8 cellular contexts compared by ENCODE assay signal in the genomic region with DNA sequence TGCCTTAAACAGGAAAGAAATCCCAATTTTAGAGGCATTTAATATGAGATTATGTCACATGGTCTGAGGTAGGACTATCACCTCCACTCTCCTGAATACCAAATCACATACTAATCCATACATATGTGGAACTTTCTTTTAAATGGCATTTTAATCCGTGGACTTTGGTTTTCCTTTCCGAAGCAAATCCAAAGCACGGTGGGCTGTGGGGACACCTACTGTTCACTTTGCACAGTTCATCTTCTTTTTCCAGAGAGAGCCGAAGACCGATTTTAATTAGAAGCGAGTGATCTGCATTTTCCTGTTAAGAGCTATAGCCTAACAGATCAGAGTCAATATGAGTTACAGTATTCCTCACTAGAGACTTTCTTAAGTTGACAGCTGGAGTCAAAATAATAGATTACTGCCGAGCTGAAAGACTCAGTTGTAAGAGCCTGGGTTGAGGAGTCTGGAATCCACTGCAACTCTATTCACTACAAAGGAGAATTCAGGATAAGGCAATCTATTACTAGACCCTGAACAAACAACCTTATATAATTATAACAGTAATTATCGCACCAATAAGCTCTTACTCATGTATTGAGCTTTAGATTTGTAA.
DNase-seq lines count a peak whose midpoint lies in the region; TF ChIP-seq lines count a peak whose summit lies in the region.

No MANE protein-coding gene starts in this region.

- H3K36me3 ChIP-seq in ascending aorta = no peaks in the 10 kb centered on the region

- no peaks in the 10 kb centered on the region for H3K27me3 ChIP-seq in ascending aorta

- intact Hi-C loops in ascending aorta (cut with DNase I) = no loop called here
- intact Hi-C loops in activated T-helper 2 cell treated with anti-CD3 and anti-CD28 coated beads, Interferon-gamma antibody, Interleukin-2, Interleukin-4, amounts not matched to agents 10 μg/mL and 5 μg/mL and 100 μg/mL, durations not matched to agents 14 hours and 24 hours and 36 hours (cut with micrococcal nuclease) = loop anchor here (10.0 kb wide), 1 partner anchor 1058 kb away; no protein-coding TSS in a partner anchor

- TF ChIP-seq CTCF in ascending aorta (IDR thresholded peaks at IDR 0.05) (peak in 2 of 3 experiments; percentile 12 to 43), type B pancreatic cell (conservative IDR thresholded peaks at IDR 0.05) (peak; percentile 83)

- H3K4me1 Mint-ChIP-seq in activated CD4-positive, alpha-beta T cell treated with anti-CD3 and anti-CD28 coated beads, Interleukin-2, amount 10 ng/mL, durations not matched to agents 7 days and 5 days = no peaks in the 10 kb centered on the region
- peaks cover 4% of the 10 kb centered on the region for H3K4me1 Mint-ChIP-seq in type B pancreatic cell (ENCODE audit: unreplicated experiment)
- H3K4me1 Mint-ChIP-seq in activated T-helper 2 cell treated with anti-CD3 and anti-CD28 coated beads, Interferon-gamma antibody, Interleukin-2, Interleukin-4, amounts not matched to agents 10 μg/mL and 5 μg/mL and 100 μg/mL, durations not matched to agents 14 hours and 24 hours and 36 hours (ENCODE audit: low read depth) = no peaks in the 10 kb centered on the region

- no peaks in the 10 kb centered on the region for H3K36me3 Mint-ChIP-seq in activated CD4-positive, alpha-beta T cell treated with anti-CD3 and anti-CD28 coated beads, Interleukin-2, amount 10 ng/mL, durations not matched to agents 7 days and 5 days (ENCODE audit: low read depth)
- no peaks in the 10 kb centered on the region for H3K36me3 Mint-ChIP-seq in type B pancreatic cell
- H3K36me3 Mint-ChIP-seq in activated T-helper 2 cell treated with anti-CD3 and anti-CD28 coated beads, Interferon-gamma antibody, Interleukin-2, Interleukin-4, amounts not matched to agents 10 μg/mL and 5 μg/mL and 100 μg/mL, durations not matched to agents 14 hours and 24 hours and 36 hours (ENCODE audit: low read depth) = no peaks in the 10 kb centered on the region

- no peaks in the 10 kb centered on the region for H3K4me1 ChIP-seq in ascending aorta

- no peaks in the 10 kb centered on the region for H3K9me3 ChIP-seq in ascending aorta

- H3K27me3 Mint-ChIP-seq in activated CD4-positive, alpha-beta T cell treated with anti-CD3 and anti-CD28 coated beads, Interleukin-2, amount 10 ng/mL, durations not matched to agents 7 days and 5 days = peaks cover 42% of the 10 kb centered on the region
- H3K27me3 Mint-ChIP-seq in type B pancreatic cell = peaks cover 20% of the 10 kb centered on the region
- H3K27me3 Mint-ChIP-seq in activated T-helper 2 cell treated with anti-CD3 and anti-CD28 coated beads, Interferon-gamma antibody, Interleukin-2, Interleukin-4, amounts not matched to agents 10 μg/mL and 5 μg/mL and 100 μg/mL, durations not matched to agents 14 hours and 24 hours and 36 hours (ENCODE audit: low read depth) = peaks cover 16% of the 10 kb centered on the region

- no peak overlapping the region for H3K4me3 ChIP-seq in ascending aorta

- no peak overlapping the region for H3K27ac ChIP-seq in ascending aorta

- H3K4me3 Mint-ChIP-seq in activated CD4-positive, alpha-beta T cell treated with anti-CD3 and anti-CD28 coated beads, Interleukin-2, amount 10 ng/mL, durations not matched to agents 7 days and 5 days = no peak overlapping the region
- no peak overlapping the region for H3K4me3 Mint-ChIP-seq in type B pancreatic cell
- H3K4me3 Mint-ChIP-seq in activated T-helper 2 cell treated with anti-CD3 and anti-CD28 coated beads, Interferon-gamma antibody, Interleukin-2, Interleukin-4, amounts not matched to agents 10 μg/mL and 5 μg/mL and 100 μg/mL, durations not matched to agents 14 hours and 24 hours and 36 hours (ENCODE audit: low read depth) = no peak overlapping the region

- DNase-seq in activated CD4-positive, alpha-beta T cell treated with anti-CD3 and anti-CD28 coated beads, Interleukin-2, amount 50 U/mL, for 48 hours = peak; percentile 11 to 15
- no peak for DNase-seq in activated CD4-positive, alpha-beta T cell treated with anti-CD3 and anti-CD28 coated beads, Interleukin-2, amount 10 ng/mL, durations not matched to agents 7 days and 5 days
- DNase-seq in HuH-7 (ENCODE audit: low spot score) = peak; percentile 11
- DNase-seq in ascending aorta (ENCODE audit: low spot score in 2 of 2) = no peak
- DNase-seq in iris pigment epithelial cell (ENCODE audit: low read depth) = peak; percentile 44
- no peak for DNase-seq in type B pancreatic cell (ENCODE audit: extremely low spot score, unreplicated experiment)
- DNase-seq in DMS153 (lab: John Stamatoyannopoulos, UW) = no peak
- no peak for DNase-seq in activated T-helper 2 cell treated with anti-CD3 and anti-CD28 coated beads, Interferon-gamma antibody, Interleukin-2, Interleukin-4, amounts not matched to agents 10 μg/mL and 5 μg/mL and 100 μg/mL, durations not matched to agents 14 hours and 24 hours and 36 hours (ENCODE audit: low spot score)

- POLR2A ChIA-PET in activated CD4-positive, alpha-beta T cell treated with anti-CD3 and anti-CD28 coated beads, Interleukin-2, amount 10 ng/mL, durations not matched to agents 7 days and 5 days (lab: Charles Lee) = no interaction called here

- CTCF ChIA-PET in activated CD4-positive, alpha-beta T cell treated with anti-CD3 and anti-CD28 coated beads, Interleukin-2, amount 10 ng/mL, durations not matched to agents 7 days and 5 days (lab: Charles Lee) = no interaction called here

- no peak overlapping the region for H3K27ac Mint-ChIP-seq in activated CD4-positive, alpha-beta T cell treated with anti-CD3 and anti-CD28 coated beads, Interleukin-2, amount 10 ng/mL, durations not matched to agents 7 days and 5 days
- no peak overlapping the region for H3K27ac Mint-ChIP-seq in type B pancreatic cell
- no peak overlapping the region for H3K27ac Mint-ChIP-seq in activated T-helper 2 cell treated with anti-CD3 and anti-CD28 coated beads, Interferon-gamma antibody, Interleukin-2, Interleukin-4, amounts not matched to agents 10 μg/mL and 5 μg/mL and 100 μg/mL, durations not matched to agents 14 hours and 24 hours and 36 hours

- H3K9me3 Mint-ChIP-seq in activated CD4-positive, alpha-beta T cell treated with anti-CD3 and anti-CD28 coated beads, Interleukin-2, amount 10 ng/mL, durations not matched to agents 7 days and 5 days = no peaks in the 10 kb centered on the region
- no peaks in the 10 kb centered on the region for H3K9me3 Mint-ChIP-seq in type B pancreatic cell
- no peaks in the 10 kb centered on the region for H3K9me3 Mint-ChIP-seq in activated T-helper 2 cell treated with anti-CD3 and anti-CD28 coated beads, Interferon-gamma antibody, Interleukin-2, Interleukin-4, amounts not matched to agents 10 μg/mL and 5 μg/mL and 100 μg/mL, durations not matched to agents 14 hours and 24 hours and 36 hours

Comparison
In these comparisons a context has a peak if more than half of its experiments do, and no peak if none do; other contexts are left out.
1. DNase-seq: peak in activated CD4-positive, alpha-beta T cell treated with anti-CD3 and anti-CD28 coated beads, Interleukin-2, amount 50 U/mL, for 48 hours (2 of 2), HuH-7 (single experiment) and iris pigment epithelial cell (single experiment); none in activated CD4-positive, alpha-beta T cell treated with anti-CD3 and anti-CD28 coated beads, Interleukin-2, amount 10 ng/mL, durations not matched to agents 7 days and 5 days (single experiment), ascending aorta (0 of 2), type B pancreatic cell (single experiment), DMS153 (single experiment) and activated T-helper 2 cell treated with anti-CD3 and anti-CD28 coated beads, Interferon-gamma antibody, Interleukin-2, Interleukin-4, amounts not matched to agents 10 μg/mL and 5 μg/mL and 100 μg/mL, durations not matched to agents 14 hours and 24 hours and 36 hours (single experiment).